Comparison of ENCODE assay signal across 11 cellular contexts in genomic region chr4:138190452-138190858, GRCh38. TPM values are rescaled to one million over a fixed set of nuclear protein-coding genes. Genes with fewer than 3 reads are reported as not detected.
DNase-seq lines count a peak whose midpoint lies in the region; ATAC-seq, FAIRE-seq and TF ChIP-seq lines count a peak whose summit lies in the region.
"Had no signal": no experiment of that assay in that cellular context is flagged by ENCODE, and none has a peak within 500 bp of the region (broad histone marks: within the 10 kb centered on the region; RNA-seq: fewer than 3 reads in every experiment).

No MANE protein-coding gene starts in this region.

- H3K9me3 ChIP-seq in GM12878 (replicated peaks; ENCODE audit: control insufficient read depth, insufficient read depth, low read length) (no peaks in the 10 kb centered on the region), kidney (ENCODE audit: control insufficient read depth in 1 of 2, low read length in 2 of 2) (no peaks in the 10 kb centered on the region), A673 (ENCODE audit: low read depth, low read length, poor library complexity, severe bottlenecking) (no peaks in the 10 kb centered on the region), esophagus squamous epithelium (no peaks in the 10 kb centered on the region)
- H3K9me3 ChIP-seq: SK-N-SH had no signal

- peak; percentile 98 for ATAC-seq in GM21619 (IDR thresholded peaks at IDR 0.05; ENCODE audit: unreplicated experiment)
- ATAC-seq in HG03442 (IDR thresholded peaks at IDR 0.05; ENCODE audit: unreplicated experiment), result peak; percentile 98
- peak; percentile 89 for ATAC-seq in GM12878

- no peak overlapping the region for H3K4me3 ChIP-seq in GM12878
- no peak overlapping the region for H3K4me3 ChIP-seq in kidney (ENCODE audit: low read length in 2 of 2)
- H3K4me3 ChIP-seq in A673 (ENCODE audit: low read depth, low read length, poor library complexity, severe bottlenecking), result no peak overlapping the region
- no peak overlapping the region for H3K4me3 ChIP-seq in esophagus squamous epithelium

- H3K36me3 ChIP-seq in GM12878 (ENCODE audit: control insufficient read depth in 2 of 2, insufficient read depth in 2 of 2, low read length in 1 of 2) (no peaks in the 10 kb centered on the region), kidney (ENCODE audit: control insufficient read depth in 1 of 2, insufficient read depth in 2 of 2, low read length in 2 of 2) (no peaks in the 10 kb centered on the region), A673 (ENCODE audit: insufficient read depth, low read length, poor library complexity, severe bottlenecking) (no peaks in the 10 kb centered on the region), esophagus squamous epithelium (no peaks in the 10 kb centered on the region)

- H3K9ac ChIP-seq in GM12878 (ENCODE audit: control insufficient read depth, insufficient read depth, low read length) (no peak overlapping the region; the same call in 1 of the 2 replicates), kidney (ENCODE audit: low read length in 2 of 2) (no peak overlapping the region)
- H3K9ac ChIP-seq: SK-N-SH had no signal

- peak; percentile 32 for DNase-seq in GM18507 (ENCODE audit: extremely low spot score, insufficient read length, low read depth)
- DNase-seq in GM12878 (ENCODE audit: low read depth, low spot score), result peak; percentile 66
- DNase-seq in activated T-cell treated with anti-CD3 and anti-CD28 coated beads, Interleukin-2, amount 50 U/mL, for 1 hour, result no peak
- DNase-seq in kidney, result no peak
- no peak for DNase-seq in A673 (ENCODE audit: low spot score)
- no peak for DNase-seq in esophagus squamous epithelium (lab: John Stamatoyannopoulos, UW)
- DNase-seq: activated naive CD4-positive, alpha-beta T cell; SK-N-SH; stimulated activated CD4-positive, alpha-beta T cell treated with anti-CD3 and anti-CD28 coated beads, Interleukin-2, amount 100 ng/mL, for 24 hours had no signal

- H3K4me1 ChIP-seq in GM12878 (ENCODE audit: control insufficient read depth, insufficient read depth, low read length) (peaks cover 22% of the 10 kb centered on the region), kidney (ENCODE audit: control insufficient read depth in 1 of 2, insufficient read depth in 1 of 2, low read depth in 1 of 2, low read length in 2 of 2) (no peaks in the 10 kb centered on the region), A673 (ENCODE audit: insufficient read depth, low read length, poor library complexity, severe bottlenecking) (peaks cover 22% of the 10 kb centered on the region), esophagus squamous epithelium (peaks cover 0 to 7% (median 4%) of the 10 kb centered on the region in 3 donors)

- TF ChIP-seq RAD21 in GM12878 (IDR thresholded peaks at IDR 0.05; ENCODE audit: insufficient read depth, low read depth, low read length), result no peak

- H2AFZ ChIP-seq in GM12878 (ENCODE audit: control insufficient read depth, low read depth, low read length), result peak overlapping the region; percentile 68

- peak; percentile 98 for TF ChIP-seq EP300 in GM12878 (IDR thresholded peaks at IDR 0.05; ENCODE audit: borderline replicate concordance in 1 of 2, control insufficient read depth in 1 of 2, low read depth in 2 of 2, low read length in 2 of 2)

- CTCF ChIA-PET in GM12878 (lab: Yijun Ruan, JAX), result interaction anchor here (0.6 to 1.8 kb wide), 10 partner anchors 9 to 891 kb away, joined by 3 to 7 read pairs (median 3); partner anchors contain the start of gene SLC7A11
- CTCF ChIA-PET in A673 (lab: Charles Lee), result no interaction called here

- BruUV-seq in GM12878 (replicated peaks; lab: Mats Ljungman, UMichigan), result no TSS peak
- BruUV-seq in A673 (replicated peaks; lab: Mats Ljungman, UMichigan), result no TSS peak

- in situ Hi-C loops in GM12878 (cut with MboI), result no loop called here

- TF ChIP-seq POLR2A in GM12878 (IDR thresholded peaks at IDR 0.05; ENCODE audit: low read depth, low read length) (no peak), esophagus squamous epithelium (IDR thresholded peaks at IDR 0.05) (no peak)

- TF ChIP-seq CTCF in GM12878 (IDR thresholded peaks at IDR 0.05 in 2 of 3, conservative IDR thresholded peaks at IDR 0.05 in 1 of 3; ENCODE audit: control insufficient read depth in 2 of 3, extremely low read depth in 1 of 3, insufficient read depth in 1 of 3, low read depth in 3 of 3, low read length in 3 of 3), result no peak
- no peak for TF ChIP-seq CTCF in kidney (IDR thresholded peaks at IDR 0.05; ENCODE audit: borderline replicate concordance, extremely low read depth, insufficient read depth)
- TF ChIP-seq CTCF in A673 (conservative IDR thresholded peaks at IDR 0.05; ENCODE audit: low read depth, low read length), result no peak
- TF ChIP-seq CTCF in esophagus squamous epithelium (IDR thresholded peaks at IDR 0.05), result no peak

- POLR2A ChIA-PET in GM12878 (lab: Charles Lee) (interaction anchor here (0.6 to 1.6 kb wide), 7 partner anchors 9 to 203 kb away, joined by 3 to 8 read pairs (median 5); partner anchors contain the start of gene SLC7A11), A673 (lab: Charles Lee; ENCODE audit: low non-redundant PET) (no interaction called here)

- H3K27ac ChIP-seq in GM12878 (ENCODE audit: control insufficient read depth, insufficient read depth), result peak overlapping the region; percentile 93
- H3K27ac ChIP-seq in kidney (ENCODE audit: low read depth in 2 of 2, low read length in 2 of 2), result no peak overlapping the region
- H3K27ac ChIP-seq in A673 (ENCODE audit: low read depth, low read length, poor library complexity, severe bottlenecking), result no peak overlapping the region
- H3K27ac ChIP-seq in esophagus squamous epithelium, result no peak overlapping the region

- no peaks in the 10 kb centered on the region for H4K20me1 ChIP-seq in GM12878 (ENCODE audit: control insufficient read depth, insufficient read depth)

- no peaks in the 10 kb centered on the region for H3K79me2 ChIP-seq in GM12878 (ENCODE audit: control insufficient read depth, insufficient read depth, low read length)

- peak overlapping the region; percentile 59 for H3K4me2 ChIP-seq in GM12878 (ENCODE audit: control insufficient read depth, insufficient read depth)
- H3K4me2 ChIP-seq: SK-N-SH had no signal

- SMC1A ChIA-PET in GM12878 (lab: Charles Lee; ENCODE audit: uncharacterized antibody, unreplicated experiment), result interaction anchor here (0.8 to 6.4 kb wide), 15 partner anchors 9 to 550 kb away, joined by 3 to 71 read pairs (median 5); partner anchors contain the start of gene SLC7A11

- H3K27me3 ChIP-seq in GM12878 (replicated peaks in 1 of 2; ENCODE audit: control insufficient read depth in 2 of 2, insufficient read depth in 2 of 2, low read length in 1 of 2) (no peaks in the 10 kb centered on the region), A673 (replicated peaks; ENCODE audit: insufficient read depth, low read depth, low read length, poor library complexity) (no peaks in the 10 kb centered on the region), esophagus squamous epithelium (peaks cover 0 to 10% (median 0%) of the 10 kb centered on the region in 4 donors)

- RAD21 ChIA-PET in GM12878 (lab: Charles Lee; ENCODE audit: unreplicated experiment), result interaction anchor here (0.8 to 4.2 kb wide), 15 partner anchors 10 to 365 kb away, joined by 3 to 26 read pairs (median 5); partner anchors contain the start of gene SLC7A11

- 0% methylated on average over 3 of the region's 3 CpGs for WGBS in GM12878 (ENCODE audit: insufficient coverage, insufficient replicate concordance, low lambda C conversion rate, missing lambda C conversion rate)
- 69 to 83% methylated on average over 3 of the region's 3 CpGs for WGBS in esophagus squamous epithelium, 2 donors

- peak; percentile 72 for FAIRE-seq in GM18507 (lab: Jason Lieb, UNC)
- peak; percentile 78 for FAIRE-seq in GM12878 (lab: Jason Lieb, UNC)
- no peak for FAIRE-seq in kidney (lab: Jason Lieb, UNC)

- intact Hi-C loops in GM12878 (cut with micrococcal nuclease; ENCODE audit: unreplicated experiment), result loop anchor here (1.0 to 5.0 kb wide), 5 partner anchors 52 to 492 kb away; partner anchors contain the start of gene SLC7A11
- intact Hi-C loops in kidney (cut with DNase I), result no loop called here
- intact Hi-C loops in A673 (cut with micrococcal nuclease; ENCODE audit: unreplicated experiment), result no loop called here
- intact Hi-C loops in esophagus squamous epithelium (cut with DNase I), result no loop called here

TF ChIP-seq in GM12878, 131 proteins besides CTCF, POLR2A, EP300 and RAD21 (continues in another document):
- TF ChIP-seq POU2F2 (IDR thresholded peaks at IDR 0.05; ENCODE audit: borderline replicate concordance, low read depth, low read length), result no peak
- no peak for TF ChIP-seq SRF (IDR thresholded peaks at IDR 0.05; ENCODE audit: low read depth in 2 of 2, low read length in 2 of 2)
- no peak for TF ChIP-seq FOS (IDR thresholded peaks at IDR 0.05; ENCODE audit: borderline replicate concordance, extremely low read depth, insufficient read length)
- peak; percentile 74 for TF ChIP-seq JUNB (IDR thresholded peaks at IDR 0.05)
- no peak for TF ChIP-seq POLR2AphosphoS2 (IDR thresholded peaks at IDR 0.05; ENCODE audit: low read depth, low read length)
- TF ChIP-seq MTA2 (IDR thresholded peaks at IDR 0.05; ENCODE audit: low read depth), result peak; percentile 99
- 0 out of 2 replicates have a peak, but pooled peaks have one; percentile 33 for TF ChIP-seq PML (IDR thresholded peaks at IDR 0.05; ENCODE audit: low read length)
- peak; percentile 49 to 68; a peak in 2 of 4 replicates for TF ChIP-seq BHLHE40 (IDR thresholded peaks at IDR 0.05; ENCODE audit: borderline replicate concordance in 1 of 2, low read depth in 2 of 2, low read length in 1 of 2)
- TF ChIP-seq IKZF1 (conservative IDR thresholded peaks at IDR 0.05), result peak; percentile 56

RNA-seq across cellular contexts. Expression of gene SLC7A11, which starts 51.7 kb away (rescaled TPM):
- total RNA-seq in GM12878 (2013; cell fraction: nucleolus; rRNA removed), result 62.0 and 64.1 TPM in 2 replicates
- total RNA-seq in GM12878 (2014; rRNA removed), result 5.9 and 7.4 TPM in 2 replicates
- 7.0 and 7.6 TPM in 2 replicates for total RNA-seq in GM12878 (2014; rRNA removed; fragmentation: Illumina TruSeq; extraction: Trizol)
- total RNA-seq in GM12878 (2021), result 3.6 and 4.0 TPM in 2 replicates
- polyA plus RNA-seq in GM12878 (2011; ENCODE audit: low read depth), result 2.2 TPM
- 9.8 and 18.1 TPM in 2 replicates for polyA plus RNA-seq in GM12878 (2011; rRNA removed)
- 2.5 and 4.2 TPM in 2 replicates for polyA plus RNA-seq in GM12878 (2011; cell fraction: cytosol; rRNA removed)
- polyA plus RNA-seq in GM12878 (2011; cell fraction: nucleus; rRNA removed), result 9.5 and 9.8 TPM in 2 replicates
- 3.6 TPM in 2 replicates for polyA plus RNA-seq in GM12878 (2012)
- 5.7 and 8.0 TPM in 2 replicates for polyA plus RNA-seq in GM12878 (2014; fragmentation: Illumina TruSeq; extraction: Trizol)
- 1 to 10 TPM; 1.6 to 2.2 TPM for polyA plus RNA-seq in GM12878 (2014; fragmentation: Nextera tagmentation; extraction: Ambion mirVana)
- polyA plus RNA-seq in GM12878 (2014; rRNA removed), result 2.4 and 3.4 TPM in 2 replicates
- 1 to 10 TPM; 1.8 to 2.2 TPM for polyA plus RNA-seq in GM12878 (2016; fragmentation: Nextera tagmentation; extraction: Ambion mirVana)
- polyA minus RNA-seq in GM12878 (2011; rRNA and poly(A)+ RNA removed), result 14.2 and 17.4 TPM in 2 replicates
- polyA minus RNA-seq in GM12878 (2011; cell fraction: cytosol; rRNA and poly(A)+ RNA removed), result 4.3 and 6.9 TPM in 2 replicates
- 12.0 and 13.6 TPM in 2 replicates for polyA minus RNA-seq in GM12878 (2011; cell fraction: nucleus; rRNA and poly(A)+ RNA removed)
- 2.6 TPM for total RNA-seq in kidney
- 0.04 TPM for polyA plus RNA-seq in kidney (ENCODE audit: insufficient read depth, low read depth, low replicate concordance)
- total RNA-seq in A673 (2021), result 40.6 and 43.8 TPM in 2 replicates
- 10 to 100 TPM in 1 of 4 donors, 1 to 10 TPM in 3; 1.5 to 30.1 (median 7.9) TPM for total RNA-seq in esophagus squamous epithelium

Comparison
In these comparisons a context has a peak if more than half of its experiments do, and no peak if none do; other contexts are left out.
1. DNase-seq: peak in GM18507 (single experiment) and GM12878 (single experiment); none in activated T-cell treated with anti-CD3 and anti-CD28 coated beads, Interleukin-2, amount 50 U/mL, for 1 hour (single experiment), kidney (single experiment), A673 (single experiment) and esophagus squamous epithelium (single experiment).
2. Peak in every context shown above with its lines, with median percentiles within 50 percentile points of each other: ATAC-seq.